ENCODE assay signal across 1 cellular context in genomic region chr9:130939405-130939941, GRCh38.
TF ChIP-seq lines count a peak whose summit lies in the region.

No MANE protein-coding gene starts in this region.

TF ChIP-seq in GM12878, 131 proteins besides CTCF, POLR2A, EP300 and RAD21 (continued from another document):
- no peak for TF ChIP-seq CHD2 (IDR thresholded peaks at IDR 0.05; ENCODE audit: borderline replicate concordance, low read depth, low read length)
- no peak for TF ChIP-seq SMAD1 (IDR thresholded peaks at IDR 0.05; ENCODE audit: low read depth, partially characterized antibody)
- no peak for TF ChIP-seq RUNX3 (IDR thresholded peaks at IDR 0.05; ENCODE audit: low read length)
- TF ChIP-seq FOXK2 (IDR thresholded peaks at IDR 0.05): no peak
- no peak for TF ChIP-seq MTA2 (IDR thresholded peaks at IDR 0.05; ENCODE audit: low read depth)
- TF ChIP-seq ELK1 (IDR thresholded peaks at IDR 0.05; ENCODE audit: low read depth, low read length): no peak
- no peak for TF ChIP-seq KLF5 (IDR thresholded peaks at IDR 0.05; ENCODE audit: partially characterized antibody)
- no peak for TF ChIP-seq MAX (IDR thresholded peaks at IDR 0.05; ENCODE audit: low read depth, low read length)
- no peak for TF ChIP-seq ZNF217 (IDR thresholded peaks at IDR 0.05)
- TF ChIP-seq ZNF384 (IDR thresholded peaks at IDR 0.05; ENCODE audit: borderline replicate concordance, low read depth, low read length): no peak
- TF ChIP-seq MEF2B (IDR thresholded peaks at IDR 0.05; ENCODE audit: partially characterized antibody, poor library complexity, severe bottlenecking): no peak
